38 cellular contexts compared by ENCODE assay signal in genomic region chr5:113127021-113127420, GRCh38.
"Had no signal": no experiment of that assay in that cellular context is flagged by ENCODE, and none has a peak within 500 bp of the region (broad histone marks: within the 10 kb centered on the region; RNA-seq: fewer than 3 reads in every experiment).

No MANE protein-coding gene starts in this region.

- H3K27me3 Mint-ChIP-seq: activated CD4-positive, alpha-beta T cell treated with anti-CD3 and anti-CD28 coated beads for 36 hours; activated naive CD8-positive, alpha-beta T cell; activated naive CD8-positive, alpha-beta T cell treated with anti-CD3 and anti-CD28 coated beads, Interleukin-2, amount 10 ng/mL, durations not matched to agents 7 days and 5 days; activated naive CD8-positive, alpha-beta T cell treated with anti-CD3 and anti-CD28 coated beads, Interleukin-2, amount 50 U/mL, for 24 hours; activated T-cell treated with anti-CD3 and anti-CD28 coated beads, Interleukin-2, amount 50 U/mL, for 24 hours; brain had no signal

- H3K27ac ChIP-seq: ascending aorta, cardiac muscle cell, VCaP had no signal

- H3K36me3 ChIP-seq: ascending aorta, cardiac muscle cell had no signal

- DNase-seq: activated CD4-positive, alpha-beta memory T cell treated with anti-CD3 and anti-CD28 coated beads, Interleukin-2, amount 10 ng/mL, durations not matched to agents 7 days and 5 days; activated CD4-positive, alpha-beta T cell treated with anti-CD3 and anti-CD28 coated beads for 1 hour; activated CD4-positive, alpha-beta T cell treated with anti-CD3 and anti-CD28 coated beads for 36 hours; activated CD4-positive, alpha-beta T cell treated with anti-CD3 and anti-CD28 coated beads for 48 hours; activated CD4-positive, alpha-beta T cell treated with anti-CD3 and anti-CD28 coated beads, Interleukin-2, amount 10 ng/mL, durations not matched to agents 7 days and 5 days; activated CD4-positive, alpha-beta T cell treated with anti-CD3 and anti-CD28 coated beads, Interleukin-2, amount 50 U/mL, for 48 hours; activated CD4-positive, CD25-positive, alpha-beta regulatory T cell; activated CD8-positive, alpha-beta memory T cell treated with anti-CD3 and anti-CD28 coated beads for 24 hours; activated CD8-positive, alpha-beta memory T cell treated with anti-CD3 and anti-CD28 coated beads, Interleukin-2, amount 10 ng/mL, durations not matched to agents 7 days and 5 days; activated CD8-positive, alpha-beta memory T cell treated with anti-CD3 and anti-CD28 coated beads, Interleukin-2, amount 50 U/mL, for 48 hours; activated CD8-positive, alpha-beta T cell treated with anti-CD3 and anti-CD28 coated beads, Interleukin-2, amount 10 ng/mL, durations not matched to agents 7 days and 5 days; activated effector memory CD4-positive, alpha-beta T cell treated with Interleukin-2 at 50 U/mL for 16 hours; activated gamma-delta T cell; activated naive CD4-positive, alpha-beta T cell treated with anti-CD3 and anti-CD28 coated beads, Interleukin-2, amount 10 ng/mL, durations not matched to agents 7 days and 5 days; activated naive CD4-positive, alpha-beta T cell treated with Interleukin-2 at 50 U/mL for 16 hours; activated naive CD8-positive, alpha-beta T cell treated with anti-CD3 and anti-CD28 coated beads, Interleukin-2, amount 10 ng/mL, durations not matched to agents 7 days and 5 days; activated naive CD8-positive, alpha-beta T cell treated with anti-CD3 and anti-CD28 coated beads, Interleukin-2, amount 50 U/mL, for 24 hours; activated T-cell treated with anti-CD3 and anti-CD28 coated beads, Interleukin-2, amount 50 U/mL, for 24 hours; activated T-cell treated with anti-CD3 and anti-CD28 coated beads, Interleukin-2, amount 50 U/mL, for 48 hours; amygdala; anterior cingulate cortex; caudate nucleus; cerebellar nuclear complex; T-helper 2 cell; T-helper 9 cell had no signal

- H3K36me3 Mint-ChIP-seq: activated CD8-positive, alpha-beta memory T cell treated with anti-CD3 and anti-CD28 coated beads, Interleukin-2, amount 10 ng/mL, durations not matched to agents 7 days and 5 days; activated naive CD4-positive, alpha-beta T cell treated with anti-CD3 and anti-CD28 coated beads, Interleukin-2, amount 10 ng/mL, durations not matched to agents 7 days and 5 days; activated naive CD4-positive, alpha-beta T cell treated with anti-CD3 and anti-CD28 coated beads, Interleukin-2, amount 50 U/mL, for 24 hours; activated naive CD8-positive, alpha-beta T cell treated with anti-CD3 and anti-CD28 coated beads, Interleukin-2, amount 10 ng/mL, durations not matched to agents 7 days and 5 days had no signal

- FAIRE-seq: bronchial epithelial cell, TTC549 had no signal

- H3K27ac Mint-ChIP-seq: activated CD4-positive, alpha-beta memory T cell treated with anti-CD3 and anti-CD28 coated beads, Interleukin-2, amount 10 ng/mL, durations not matched to agents 7 days and 5 days; activated CD4-positive, alpha-beta T cell treated with anti-CD3 and anti-CD28 coated beads for 36 hours; activated CD4-positive, alpha-beta T cell treated with anti-CD3 and anti-CD28 coated beads, Interleukin-2, amount 10 ng/mL, durations not matched to agents 7 days and 5 days; activated CD8-positive, alpha-beta memory T cell treated with anti-CD3 and anti-CD28 coated beads, Interleukin-2, amount 10 ng/mL, durations not matched to agents 7 days and 5 days; activated CD8-positive, alpha-beta T cell treated with anti-CD3 and anti-CD28 coated beads, Interleukin-2, amount 10 ng/mL, durations not matched to agents 7 days and 5 days; activated naive CD4-positive, alpha-beta T cell treated with anti-CD3 and anti-CD28 coated beads, Interleukin-2, amount 10 ng/mL, durations not matched to agents 7 days and 5 days; activated naive CD4-positive, alpha-beta T cell treated with anti-CD3 and anti-CD28 coated beads, Interleukin-2, amount 50 U/mL, for 24 hours; activated naive CD8-positive, alpha-beta T cell; activated naive CD8-positive, alpha-beta T cell treated with anti-CD3 and anti-CD28 coated beads, Interleukin-2, amount 10 ng/mL, durations not matched to agents 7 days and 5 days; activated naive CD8-positive, alpha-beta T cell treated with anti-CD3 and anti-CD28 coated beads, Interleukin-2, amount 50 U/mL, for 24 hours; activated T-cell treated with anti-CD3 and anti-CD28 coated beads, Interleukin-2, amount 50 U/mL, for 24 hours; activated T-helper 2 cell treated with anti-CD3 and anti-CD28 coated beads, Interferon-gamma antibody, Interleukin-2, Interleukin-4, amounts not matched to agents 10 μg/mL and 5 μg/mL and 100 μg/mL, durations not matched to agents 14 hours and 24 hours and 36 hours; brain; T-helper 1 cell treated with Interleukin-12 subunit alpha and Interleukin-12 subunit beta and Interleukin-4 antibody, amounts not matched to agents 30 μg/mL and 1 μg/mL, for 36 hours; T-helper 2 cell treated with Interferon-gamma antibody and Interleukin-4, amounts not matched to agents 5 μg/mL and 100 μg/mL, for 36 hours had no signal

- H3K27me3 ChIP-seq: ascending aorta, cardiac muscle cell had no signal

- H3K4me1 ChIP-seq: ascending aorta had no signal

- H3K9me3 Mint-ChIP-seq: activated naive CD4-positive, alpha-beta T cell treated with anti-CD3 and anti-CD28 coated beads, Interleukin-2, amount 50 U/mL, for 24 hours; central memory CD8-positive, alpha-beta T cell had no signal

- H3K4me3 Mint-ChIP-seq: activated CD4-positive, alpha-beta memory T cell treated with anti-CD3 and anti-CD28 coated beads, Interleukin-2, amount 10 ng/mL, durations not matched to agents 7 days and 5 days; activated CD4-positive, alpha-beta T cell treated with anti-CD3 and anti-CD28 coated beads for 36 hours; activated CD4-positive, alpha-beta T cell treated with anti-CD3 and anti-CD28 coated beads, Interleukin-2, amount 10 ng/mL, durations not matched to agents 7 days and 5 days; activated CD8-positive, alpha-beta memory T cell treated with anti-CD3 and anti-CD28 coated beads, Interleukin-2, amount 10 ng/mL, durations not matched to agents 7 days and 5 days; activated CD8-positive, alpha-beta T cell treated with anti-CD3 and anti-CD28 coated beads, Interleukin-2, amount 10 ng/mL, durations not matched to agents 7 days and 5 days; activated naive CD4-positive, alpha-beta T cell treated with anti-CD3 and anti-CD28 coated beads, Interleukin-2, amount 10 ng/mL, durations not matched to agents 7 days and 5 days; activated naive CD4-positive, alpha-beta T cell treated with anti-CD3 and anti-CD28 coated beads, Interleukin-2, amount 50 U/mL, for 24 hours; activated naive CD8-positive, alpha-beta T cell; activated naive CD8-positive, alpha-beta T cell treated with anti-CD3 and anti-CD28 coated beads, Interleukin-2, amount 10 ng/mL, durations not matched to agents 7 days and 5 days; activated naive CD8-positive, alpha-beta T cell treated with anti-CD3 and anti-CD28 coated beads, Interleukin-2, amount 50 U/mL, for 24 hours; activated T-cell treated with anti-CD3 and anti-CD28 coated beads, Interleukin-2, amount 50 U/mL, for 24 hours; brain; central memory CD8-positive, alpha-beta T cell; T-helper 1 cell treated with Interleukin-12 subunit alpha and Interleukin-12 subunit beta and Interleukin-4 antibody, amounts not matched to agents 30 μg/mL and 1 μg/mL, for 36 hours; T-helper 2 cell treated with Interferon-gamma antibody and Interleukin-4, amounts not matched to agents 5 μg/mL and 100 μg/mL, for 36 hours had no signal

- H3K4me3 ChIP-seq: ascending aorta, cardiac muscle cell had no signal

- H3K9me3 ChIP-seq: ascending aorta had no signal

- ATAC-seq: activated CD4-positive, alpha-beta T cell treated with anti-CD3 and anti-CD28 coated beads for 36 hours; activated CD4-positive, CD25-positive, alpha-beta regulatory T cell treated with anti-CD3 and anti-CD28 coated beads, Interleukin-2, amount 50 U/mL, for 24 hours; activated CD8-positive, alpha-beta memory T cell treated with anti-CD3 and anti-CD28 coated beads, Interleukin-2, amount 10 ng/mL, durations not matched to agents 7 days and 5 days; activated CD8-positive, alpha-beta T cell treated with anti-CD3 and anti-CD28 coated beads, Interleukin-2, amount 10 ng/mL, durations not matched to agents 7 days and 5 days; activated naive CD8-positive, alpha-beta T cell treated with anti-CD3 and anti-CD28 coated beads, Interleukin-2, amount 50 U/mL, for 24 hours had no signal

- H3K4me1 Mint-ChIP-seq: activated CD4-positive, alpha-beta memory T cell treated with anti-CD3 and anti-CD28 coated beads, Interleukin-2, amount 10 ng/mL, durations not matched to agents 7 days and 5 days; activated CD4-positive, alpha-beta T cell treated with anti-CD3 and anti-CD28 coated beads for 36 hours; activated CD4-positive, alpha-beta T cell treated with anti-CD3 and anti-CD28 coated beads, Interleukin-2, amount 10 ng/mL, durations not matched to agents 7 days and 5 days; activated CD8-positive, alpha-beta memory T cell treated with anti-CD3 and anti-CD28 coated beads, Interleukin-2, amount 10 ng/mL, durations not matched to agents 7 days and 5 days; activated naive CD4-positive, alpha-beta T cell treated with anti-CD3 and anti-CD28 coated beads, Interleukin-2, amount 10 ng/mL, durations not matched to agents 7 days and 5 days; activated naive CD4-positive, alpha-beta T cell treated with anti-CD3 and anti-CD28 coated beads, Interleukin-2, amount 50 U/mL, for 24 hours; activated naive CD8-positive, alpha-beta T cell treated with anti-CD3 and anti-CD28 coated beads, Interleukin-2, amount 10 ng/mL, durations not matched to agents 7 days and 5 days; activated naive CD8-positive, alpha-beta T cell treated with anti-CD3 and anti-CD28 coated beads, Interleukin-2, amount 50 U/mL, for 24 hours; central memory CD8-positive, alpha-beta T cell had no signal
